In genomic region chr6:139240161-139241010, GRCh38 we compare ENCODE assay signal across 1 cellular context.
TF ChIP-seq lines count a peak whose summit lies in the region.

No MANE protein-coding gene starts in this region.

TF ChIP-seq in HepG2, 621 proteins besides CTCF, POLR2A, EP300 and RAD21 (continued from another document):
- no peak for TF ChIP-seq HOMEZ (CRISPR knock-in tag; IDR thresholded peaks at IDR 0.05; ENCODE audit: low read depth)
